ENCODE assay signal across 1 cellular context in the genomic region with DNA sequence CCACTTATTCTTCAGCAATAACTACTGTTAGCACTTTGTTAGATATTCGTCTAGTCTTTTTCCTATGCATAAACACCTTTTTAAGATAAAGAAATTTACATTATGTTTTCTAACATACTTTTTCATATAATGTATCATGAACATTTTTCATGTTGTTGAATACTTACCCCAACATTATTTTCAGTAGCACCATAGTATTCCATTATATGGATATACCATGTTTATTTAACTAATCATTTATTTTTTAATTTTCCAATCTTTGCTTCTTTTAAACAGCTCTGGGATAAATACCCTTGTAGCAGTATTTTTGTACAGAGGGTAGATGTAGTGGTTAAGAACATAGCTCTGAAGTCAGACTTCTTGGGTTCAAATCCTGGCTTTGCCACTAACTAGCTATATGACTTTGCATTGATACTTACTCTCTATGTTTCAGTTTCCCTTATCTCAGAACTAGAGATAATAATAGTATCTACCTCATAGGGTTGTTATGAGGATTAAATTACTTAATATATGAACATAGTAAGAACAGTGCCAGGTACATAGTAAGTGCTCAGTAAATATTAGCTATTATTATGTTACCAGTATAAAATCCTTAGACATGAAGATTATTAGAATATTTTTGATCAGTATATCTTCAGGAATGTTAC.
TF ChIP-seq lines count a peak whose summit lies in the region.

No MANE protein-coding gene starts in this region.

TF ChIP-seq in A549, 52 proteins besides CTCF, POLR2A, EP300 and RAD21 (continued from another document):
- no peak for TF ChIP-seq JUN (IDR thresholded peaks at IDR 0.05)
- TF ChIP-seq PHF8 (IDR thresholded peaks at IDR 0.05; ENCODE audit: borderline replicate concordance, low read depth): no peak
- TF ChIP-seq CHD2 (IDR thresholded peaks at IDR 0.05; ENCODE audit: low read length, partially characterized antibody): no peak
- no peak for TF ChIP-seq HOXB5 (CRISPR knock-in tag; IDR thresholded peaks at IDR 0.05)
- no peak for TF ChIP-seq KDM5A (IDR thresholded peaks at IDR 0.05)
- no peak for TF ChIP-seq CEBPB (IDR thresholded peaks at IDR 0.05)
- TF ChIP-seq BHLHE40 (IDR thresholded peaks at IDR 0.05; ENCODE audit: low read depth, low read length): no peak
- TF ChIP-seq NR3C1 (IDR thresholded peaks at IDR 0.05): no peak
- no peak for TF ChIP-seq CHD4 (IDR thresholded peaks at IDR 0.05; ENCODE audit: borderline replicate concordance)
- TF ChIP-seq CBX2 (IDR thresholded peaks at IDR 0.05; ENCODE audit: borderline replicate concordance, low read depth): no peak
